ENCODE assay signal across 10 cellular contexts in the genomic region with DNA sequence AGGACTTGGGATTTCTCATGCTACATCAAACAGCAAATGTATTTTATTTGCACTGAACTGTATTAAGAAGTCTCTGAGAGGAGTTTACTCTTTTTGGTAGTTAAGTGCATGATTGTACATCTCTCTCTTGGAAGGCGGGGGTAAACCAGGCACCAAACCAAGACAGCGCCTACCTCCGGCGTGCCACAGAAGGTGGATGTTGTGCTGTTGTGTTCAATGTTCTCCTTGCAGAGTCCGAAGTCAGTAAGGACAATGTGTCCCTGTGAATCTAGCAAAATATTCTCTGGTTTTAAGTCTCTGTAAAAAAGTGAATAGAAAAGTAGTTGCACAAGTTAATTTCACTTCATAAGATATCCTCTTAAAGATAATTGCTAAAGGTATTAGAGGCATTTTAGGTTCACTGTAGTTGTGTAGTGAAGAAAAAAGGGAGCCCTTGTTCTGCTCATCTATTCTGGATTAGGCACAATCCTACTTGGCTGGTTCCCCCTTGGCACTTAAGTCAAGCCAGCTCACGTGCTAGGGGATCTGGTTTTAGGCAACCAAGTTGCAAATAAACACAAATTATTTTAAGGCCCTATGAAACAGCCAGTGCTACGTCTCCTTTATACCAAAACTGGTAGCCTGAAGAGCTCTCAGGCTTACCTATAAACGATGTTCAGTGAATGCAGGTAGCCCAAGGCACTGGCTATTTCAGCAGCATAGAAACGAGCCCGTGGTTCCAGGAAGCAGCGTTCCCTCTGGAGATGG.
DNase-seq lines count a peak whose midpoint lies in the region; ATAC-seq and TF ChIP-seq lines count a peak whose summit lies in the region.
"Had no signal": no experiment of that assay in that cellular context is flagged by ENCODE, and none has a peak within 500 bp of the region (broad histone marks: within the 10 kb centered on the region; RNA-seq: fewer than 3 reads in every experiment).

No MANE protein-coding gene starts in this region.

- H3K9me3 Mint-ChIP-seq in dendritic cell treated with granulocyte-macrophage colony-stimulating factor and Interleukin-4, amounts not matched to agents 40 ng/mL and 50 ng/mL, for 4 days = no peaks in the 10 kb centered on the region
- peaks cover 0 to 2% (median 0%) of the 10 kb centered on the region in 11 donors for H3K9me3 Mint-ChIP-seq in naive thymus-derived CD4-positive, alpha-beta T cell

- peaks cover 53% of the 10 kb centered on the region for H4K20me1 ChIP-seq in OCI-LY3 (ENCODE audit: insufficient read depth, low read length)

- intact Hi-C loops in dendritic cell treated with granulocyte-macrophage colony-stimulating factor and Interleukin-4, amounts not matched to agents 40 ng/mL and 50 ng/mL, for 4 days (cut with micrococcal nuclease) = loop anchor here (5.0 to 10.0 kb wide), 3 partner anchors 203 to 770 kb away; no protein-coding TSS in a partner anchor
- intact Hi-C loops in naive thymus-derived CD4-positive, alpha-beta T cell (cut with micrococcal nuclease) = loop anchor here (5.0 kb wide), 3 partner anchors 840 to 1660 kb away; partner anchors contain the start of gene STX7 (in 1 of the 2)
- intact Hi-C loops in uterus (cut with DNase I; ENCODE audit: low total_unique reads) = loop anchor here (10.0 kb wide), 3 partner anchors 463 to 773 kb away; no protein-coding TSS in a partner anchor

- TF ChIP-seq POLR2A in uterus (IDR thresholded peaks at IDR 0.05) = no peak

- POLR2A ChIA-PET in AG04449 (lab: Yijun Ruan, JAX) = interaction anchor here (0.6 to 1.7 kb wide), 5 partner anchors 251 to 655 kb away, joined by 3 to 9 read pairs (median 3); no protein-coding TSS in a partner anchor
- POLR2A ChIA-PET in naive thymus-derived CD4-positive, alpha-beta T cell (lab: Charles Lee) = interaction anchor here (0.7 to 1.5 kb wide), 2 partner anchors 469 to 934 kb away, joined by 3 to 6 read pairs; no protein-coding TSS in a partner anchor

- CTCF ChIA-PET in AG04449 (lab: Yijun Ruan, JAX) = interaction anchor here (0.9 to 2.1 kb wide), 7 partner anchors 15 to 768 kb away, joined by 3 to 10 read pairs (median 4); no protein-coding TSS in a partner anchor
- CTCF ChIA-PET in naive thymus-derived CD4-positive, alpha-beta T cell (lab: Charles Lee) = interaction anchor here (0.9 to 2.1 kb wide), 7 partner anchors 15 to 768 kb away, joined by 3 to 22 read pairs (median 4); no protein-coding TSS in a partner anchor

- ATAC-seq in naive thymus-derived CD4-positive, alpha-beta T cell = no peak
- no peak for ATAC-seq in GM18519 (IDR thresholded peaks at IDR 0.05; ENCODE audit: low FRiP score, unreplicated experiment)
- ATAC-seq in HG03045 (IDR thresholded peaks at IDR 0.05; ENCODE audit: unreplicated experiment) = no peak
- ATAC-seq: PC-3 had no signal

- H3K36me3 ChIP-seq in OCI-LY3 (replicated peaks; ENCODE audit: low read depth, low read length) (peaks cover 58% of the 10 kb centered on the region), uterus (no peaks in the 10 kb centered on the region)
- peaks cover 9 to 47% (median 19%) of the 10 kb centered on the region in 3 experiments for H3K36me3 ChIP-seq in naive thymus-derived CD4-positive, alpha-beta T cell (ENCODE audit: control insufficient read depth in 2 of 3, insufficient read depth in 3 of 3, low read length in 3 of 3)

- no peak for DNase-seq in AG04449 (ENCODE audit: low read depth, low spot score)
- no peak for DNase-seq in naive thymus-derived CD4-positive, alpha-beta T cell
- DNase-seq in stimulated activated CD4-positive, alpha-beta T cell treated with anti-CD3 and anti-CD28 coated beads, Interleukin-2, amount 100 ng/mL, for 48 hours = no peak
- no peak for DNase-seq in uterus
- DNase-seq: activated effector memory CD4-positive, alpha-beta T cell treated with Interleukin-2 at 50 U/mL for 16 hours; PC-3 had no signal

- peaks cover 45% of the 10 kb centered on the region for H3K79me2 ChIP-seq in OCI-LY3 (ENCODE audit: low read length)

- H3K4me3 Mint-ChIP-seq in dendritic cell treated with granulocyte-macrophage colony-stimulating factor and Interleukin-4, amounts not matched to agents 40 ng/mL and 50 ng/mL, for 4 days = peak overlapping the region; percentile 96
- H3K4me3 Mint-ChIP-seq in naive thymus-derived CD4-positive, alpha-beta T cell = peak overlapping the region; percentile 53 to 99 (median 96)

- H3K4me2 ChIP-seq in OCI-LY3 (ENCODE audit: low read length) = peak overlapping the region; percentile 79

- no peaks in the 10 kb centered on the region for H3K27me3 ChIP-seq in OCI-LY3 (ENCODE audit: low read depth, low read length)
- H3K27me3 ChIP-seq in naive thymus-derived CD4-positive, alpha-beta T cell (ENCODE audit: control insufficient read depth in 2 of 2, insufficient read depth in 2 of 2, low read length in 2 of 2) = no peaks in the 10 kb centered on the region
- no peaks in the 10 kb centered on the region for H3K27me3 ChIP-seq in uterus

- peak overlapping the region; percentile 97 for H3K9ac ChIP-seq in OCI-LY3 (ENCODE audit: low read length)

- TF ChIP-seq CTCF in AG04449 (IDR thresholded peaks at IDR 0.05; ENCODE audit: insufficient read depth, low read length, missing control alignments) (no peak), OCI-LY3 (IDR thresholded peaks at IDR 0.05; ENCODE audit: low read depth, low read length) (no peak), uterus (IDR thresholded peaks at IDR 0.05) (no peak)

- no peaks in the 10 kb centered on the region for H3K9me3 ChIP-seq in OCI-LY3 (ENCODE audit: insufficient read depth, low read length)
- H3K9me3 ChIP-seq in naive thymus-derived CD4-positive, alpha-beta T cell (ENCODE audit: control insufficient read depth in 2 of 3, low read length in 3 of 3) = no peaks in the 10 kb centered on the region
- H3K9me3 ChIP-seq in uterus = no peaks in the 10 kb centered on the region

- H3K4me1 ChIP-seq in OCI-LY3 (ENCODE audit: low read length) (peaks cover 35% of the 10 kb centered on the region), uterus (peaks cover 0 to 8% of the 10 kb centered on the region in 2 donors)
- peaks cover 4 to 44% of the 10 kb centered on the region in 2 donors for H3K4me1 ChIP-seq in naive thymus-derived CD4-positive, alpha-beta T cell (ENCODE audit: control insufficient read depth in 2 of 2, insufficient read depth in 2 of 2, low read length in 2 of 2)

- H3K27me3 Mint-ChIP-seq in dendritic cell treated with granulocyte-macrophage colony-stimulating factor and Interleukin-4, amounts not matched to agents 40 ng/mL and 50 ng/mL, for 4 days = no peaks in the 10 kb centered on the region
- H3K27me3 Mint-ChIP-seq in naive thymus-derived CD4-positive, alpha-beta T cell = no peaks in the 10 kb centered on the region

- H3K27ac ChIP-seq in OCI-LY3 (ENCODE audit: low read length) (peak overlapping the region; percentile 73; the same call in 1 of the 2 replicates), uterus (peak overlapping the region in 1 of 2 donors; percentile 39)
- peak overlapping the region; percentile 48 for H3K27ac ChIP-seq in naive thymus-derived CD4-positive, alpha-beta T cell (ENCODE audit: low read depth, low read length)

- H3K36me3 Mint-ChIP-seq in dendritic cell treated with granulocyte-macrophage colony-stimulating factor and Interleukin-4, amounts not matched to agents 40 ng/mL and 50 ng/mL, for 4 days (ENCODE audit: low read depth) = peaks cover 81% of the 10 kb centered on the region
- peaks cover 9 to 62% (median 41%) of the 10 kb centered on the region in 5 donors for H3K36me3 Mint-ChIP-seq in naive thymus-derived CD4-positive, alpha-beta T cell

- H3K27ac Mint-ChIP-seq in dendritic cell treated with granulocyte-macrophage colony-stimulating factor and Interleukin-4, amounts not matched to agents 40 ng/mL and 50 ng/mL, for 4 days = no peak overlapping the region
- peak overlapping the region in 7 of 9 donors; percentile 7 to 86 (median 80) for H3K27ac Mint-ChIP-seq in naive thymus-derived CD4-positive, alpha-beta T cell

- H3K4me3 ChIP-seq in AG04449 (ENCODE audit: low read depth, low read length) (peak overlapping the region; percentile 90), OCI-LY3 (ENCODE audit: low read length) (peak overlapping the region; percentile 94), uterus (peak overlapping the region in 1 of 2 donors; percentile 84)
- H3K4me3 ChIP-seq in naive thymus-derived CD4-positive, alpha-beta T cell (ENCODE audit: low read length) = no peak overlapping the region

- peaks cover 56% of the 10 kb centered on the region for H3K4me1 Mint-ChIP-seq in dendritic cell treated with granulocyte-macrophage colony-stimulating factor and Interleukin-4, amounts not matched to agents 40 ng/mL and 50 ng/mL, for 4 days (ENCODE audit: low read depth)
- peaks cover 40 to 71% (median 59%) of the 10 kb centered on the region in 7 donors for H3K4me1 Mint-ChIP-seq in naive thymus-derived CD4-positive, alpha-beta T cell

- H2AFZ ChIP-seq in OCI-LY3 (ENCODE audit: low read depth, low read length) = no peak overlapping the region
